Comparison of ENCODE assay signal across 22 cellular contexts in genomic region chr17:42294469-42295398, GRCh38. TPM values are rescaled to one million over a fixed set of nuclear protein-coding genes. Genes with fewer than 3 reads are reported as not detected.
DNase-seq lines count a peak whose midpoint lies in the region; ATAC-seq and TF ChIP-seq lines count a peak whose summit lies in the region.
"Had no signal": no experiment of that assay in that cellular context is flagged by ENCODE, and none has a peak within 500 bp of the region (broad histone marks: within the 10 kb centered on the region; RNA-seq: fewer than 3 reads in every experiment).

No MANE protein-coding gene starts in this region.

- H3K27ac Mint-ChIP-seq in T-helper 17 cell: peak overlapping the region; percentile 4
- peak overlapping the region; percentile 20 for H3K27ac Mint-ChIP-seq in stimulated activated memory B cell treated with anti-CD40 and anti-IgM and Interleukin-4, amounts not matched to agents 10 μg/mL and 1 μg/mL and 100 μg/mL, for 72 hours
- H3K27ac Mint-ChIP-seq: activated naive CD8-positive, alpha-beta T cell treated with anti-CD3 and anti-CD28 coated beads, Interleukin-2, amount 10 ng/mL, durations not matched to agents 7 days and 5 days; WTC11 had no signal

- DNase-seq in Right ventricle myocardium superior: peak; percentile 13
- no peak for DNase-seq in right atrium auricular region (ENCODE audit: low spot score)
- no peak for DNase-seq in T-helper 17 cell
- no peak for DNase-seq in left lobe of liver (ENCODE audit: low spot score)
- DNase-seq in DMS114 treated with DMSO at 0.1 percent for 48 hours (lab: John Stamatoyannopoulos, UW; ENCODE audit: unreplicated experiment): no peak
- DNase-seq in UCSD-AML1 (lab: John Stamatoyannopoulos, UW; ENCODE audit: unreplicated experiment): no peak
- no peak for DNase-seq in RKO (ENCODE audit: low spot score)
- DNase-seq: activated naive CD8-positive, alpha-beta T cell treated with anti-CD3 and anti-CD28 coated beads, Interleukin-2, amount 10 ng/mL, durations not matched to agents 7 days and 5 days; brain microvascular endothelial cell; gastrocnemius medialis; GF-D8; NCI-H1092; NCI-H526; SJCRH30; stimulated activated CD4-positive, alpha-beta T cell treated with anti-CD3 and anti-CD28 coated beads, Interleukin-2, amount 100 ng/mL, for 24 hours; T-helper 2 cell had no signal

- no peaks in the 10 kb centered on the region for H3K27me3 ChIP-seq in right atrium auricular region
- H3K27me3 ChIP-seq: brain microvascular endothelial cell, gastrocnemius medialis, SJCRH30, suprapubic skin had no signal

- TF ChIP-seq CTCF in right atrium auricular region (IDR thresholded peaks at IDR 0.05): no peak

- peaks cover 21% of the 10 kb centered on the region for H3K36me3 ChIP-seq in right atrium auricular region
- H3K36me3 ChIP-seq: brain microvascular endothelial cell, SJCRH30 had no signal

- no peak overlapping the region for H3K4me3 ChIP-seq in right atrium auricular region
- H3K4me3 ChIP-seq: gastrocnemius medialis, GM12878, SJCRH30, suprapubic skin had no signal

- no peak overlapping the region for H3K4me3 Mint-ChIP-seq in T-helper 17 cell
- no peak overlapping the region for H3K4me3 Mint-ChIP-seq in stimulated activated memory B cell treated with anti-CD40 and anti-IgM and Interleukin-4, amounts not matched to agents 10 μg/mL and 1 μg/mL and 100 μg/mL, for 72 hours
- H3K4me3 Mint-ChIP-seq: activated naive CD8-positive, alpha-beta T cell treated with anti-CD3 and anti-CD28 coated beads, Interleukin-2, amount 10 ng/mL, durations not matched to agents 7 days and 5 days; WTC11 had no signal

- H3K9me3 ChIP-seq in right atrium auricular region: no peaks in the 10 kb centered on the region
- H3K9me3 ChIP-seq in T-helper 17 cell (ENCODE audit: control insufficient read depth, low read length, poor library complexity, severe bottlenecking): no peaks in the 10 kb centered on the region
- H3K9me3 ChIP-seq: gastrocnemius medialis, SJCRH30, suprapubic skin had no signal

- peaks cover 17% of the 10 kb centered on the region for H3K36me3 Mint-ChIP-seq in T-helper 17 cell (ENCODE audit: low read depth)
- peaks cover 74% of the 10 kb centered on the region for H3K36me3 Mint-ChIP-seq in stimulated activated memory B cell treated with anti-CD40 and anti-IgM and Interleukin-4, amounts not matched to agents 10 μg/mL and 1 μg/mL and 100 μg/mL, for 72 hours
- H3K36me3 Mint-ChIP-seq: WTC11 had no signal

- no peaks in the 10 kb centered on the region for H3K27me3 Mint-ChIP-seq in T-helper 17 cell
- H3K27me3 Mint-ChIP-seq in stimulated activated memory B cell treated with anti-CD40 and anti-IgM and Interleukin-4, amounts not matched to agents 10 μg/mL and 1 μg/mL and 100 μg/mL, for 72 hours: no peaks in the 10 kb centered on the region
- H3K27me3 Mint-ChIP-seq: activated naive CD8-positive, alpha-beta T cell treated with anti-CD3 and anti-CD28 coated beads, Interleukin-2, amount 10 ng/mL, durations not matched to agents 7 days and 5 days had no signal

- intact Hi-C loops in Right ventricle myocardium superior (cut with DNase I): no loop called here

- no peak overlapping the region for H3K27ac ChIP-seq in right atrium auricular region
- H3K27ac ChIP-seq: brain microvascular endothelial cell, gastrocnemius medialis, KMS-11, SJCRH30, suprapubic skin had no signal

- ATAC-seq in Right ventricle myocardium superior (ENCODE audit: poor library complexity) (no peak), T-helper 17 cell (no peak), left lobe of liver (peak; percentile 83)
- no peak for ATAC-seq in stimulated activated memory B cell treated with anti-CD40 and anti-IgM and Interleukin-4, amounts not matched to agents 10 μg/mL and 1 μg/mL and 100 μg/mL, for 72 hours
- ATAC-seq: gastrocnemius medialis, GM12878, sciatic nerve, WTC11 had no signal

- H3K4me1 ChIP-seq in right atrium auricular region: peaks cover 0 to 12% of the 10 kb centered on the region in 2 donors
- H3K4me1 ChIP-seq: gastrocnemius medialis had no signal

- no peaks in the 10 kb centered on the region for H3K9me3 Mint-ChIP-seq in stimulated activated memory B cell treated with anti-CD40 and anti-IgM and Interleukin-4, amounts not matched to agents 10 μg/mL and 1 μg/mL and 100 μg/mL, for 72 hours
- H3K9me3 Mint-ChIP-seq: activated naive CD8-positive, alpha-beta T cell treated with anti-CD3 and anti-CD28 coated beads, Interleukin-2, amount 10 ng/mL, durations not matched to agents 7 days and 5 days; WTC11 had no signal

- H3K4me1 Mint-ChIP-seq in T-helper 17 cell: peaks cover 23% of the 10 kb centered on the region
- peaks cover 55% of the 10 kb centered on the region for H3K4me1 Mint-ChIP-seq in stimulated activated memory B cell treated with anti-CD40 and anti-IgM and Interleukin-4, amounts not matched to agents 10 μg/mL and 1 μg/mL and 100 μg/mL, for 72 hours

RNA-seq across cellular contexts. Expression of gene STAT5A, which starts 6.4 kb away (rescaled TPM):
- 14.9 TPM for total RNA-seq in Right ventricle myocardium superior
- total RNA-seq in right atrium auricular region: 10 to 100 TPM; 16.9 to 51.2 TPM
- 100 to 1,000 TPM; 153 to 177 TPM for total RNA-seq in T-helper 17 cell
- 10.2 TPM for total RNA-seq in left lobe of liver

RNA-seq across cellular contexts. Expression of gene STAT5B, which starts 18.5 kb away (rescaled TPM):
- 30.0 TPM for total RNA-seq in Right ventricle myocardium superior
- 10 to 100 TPM; 31.4 to 49.1 TPM for total RNA-seq in right atrium auricular region
- 100 to 1,000 TPM; 202 to 225 TPM for total RNA-seq in T-helper 17 cell
- 26.3 TPM for total RNA-seq in left lobe of liver
